ENCODE assay signal across 8 cellular contexts in the genomic region with DNA sequence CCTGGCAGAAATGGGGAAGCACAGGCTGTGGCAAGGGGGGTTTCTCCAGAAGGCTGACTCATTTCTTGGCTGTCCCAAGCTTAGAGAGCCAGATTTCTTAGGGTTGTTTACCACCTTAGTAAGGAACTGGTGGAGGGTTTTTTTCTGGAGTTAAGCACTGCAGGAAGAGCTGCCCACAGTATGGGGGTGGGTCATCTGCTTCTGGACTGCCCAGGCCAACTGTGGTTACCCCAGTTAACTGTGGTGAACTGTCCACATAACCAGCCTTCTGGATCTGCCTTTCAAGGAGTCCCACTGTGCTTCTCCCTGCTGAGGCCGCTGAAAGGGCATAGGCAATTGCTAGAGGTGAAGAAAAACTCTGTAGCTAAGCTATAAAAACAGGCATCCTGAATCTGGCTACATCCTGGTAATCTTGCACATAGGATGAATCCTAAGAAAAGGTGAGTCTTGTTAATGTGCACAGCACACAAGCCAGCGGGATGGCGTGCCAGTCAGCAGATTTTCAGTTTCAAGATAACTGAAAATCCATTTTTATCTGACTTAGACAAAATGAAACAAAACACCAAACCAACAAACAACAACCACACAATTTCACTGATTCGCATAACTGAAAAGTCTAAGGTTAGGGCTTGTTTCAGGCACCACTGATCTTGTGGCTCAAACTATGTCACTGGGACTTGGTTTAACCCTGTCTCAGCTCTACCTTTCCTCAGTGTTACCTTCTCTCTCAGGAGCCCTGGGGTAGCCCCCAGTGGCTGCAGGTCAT. TPM values are rescaled to one million over a fixed set of nuclear protein-coding genes. Genes with fewer than 3 reads are reported as not detected.
DNase-seq lines count a peak whose midpoint lies in the region; ATAC-seq and TF ChIP-seq lines count a peak whose summit lies in the region.

No MANE protein-coding gene starts in this region.

- TF ChIP-seq CTCF in left lung (IDR thresholded peaks at IDR 0.05) = no peak

- peak; percentile 82 for ATAC-seq in GM18870 (IDR thresholded peaks at IDR 0.05; ENCODE audit: unreplicated experiment)
- peak; percentile 78 for ATAC-seq in HG02642 (IDR thresholded peaks at IDR 0.05; ENCODE audit: poor library complexity, unreplicated experiment)
- peak; percentile 49 for ATAC-seq in left lung

- no peak overlapping the region for H3K27ac ChIP-seq in left lung

- H3K4me1 ChIP-seq in left lung = peaks cover 0 to 5% of the 10 kb centered on the region in 2 donors

- H3K9me3 ChIP-seq in left lung = peaks cover 0 to 6% of the 10 kb centered on the region in 2 donors

- intact Hi-C loops in left lung (cut with DNase I) = no loop called here

- peak; percentile 51 to 53 for DNase-seq in NOMO-1 (lab: John Stamatoyannopoulos, UW; ENCODE audit: unreplicated experiment in 2 of 2)
- DNase-seq in left lung = no peak
- no peak for DNase-seq in NCI-H2107 (lab: John Stamatoyannopoulos, UW)
- no peak for DNase-seq in NCI-H82 (lab: John Stamatoyannopoulos, UW)
- DNase-seq in kidney glomerular epithelial cell (lab: John Stamatoyannopoulos, UW) = no peak
- no peak for DNase-seq in NCI-H1092 (lab: John Stamatoyannopoulos, UW)

- H3K27me3 ChIP-seq in left lung = peaks cover 2 to 43% of the 10 kb centered on the region in 2 donors

- no peak overlapping the region for H3K4me3 ChIP-seq in left lung

- H3K36me3 ChIP-seq in left lung = no peaks in the 10 kb centered on the region

RNA-seq across cellular contexts. Expression of gene TSPAN33, which starts 21.6 kb away (rescaled TPM):
- total RNA-seq in left lung = 1 to 10 TPM; 2.3 to 4.5 TPM

Comparison
In these comparisons a context has a peak if more than half of its experiments do, and no peak if none do; other contexts are left out.
1. DNase-seq: peak in NOMO-1 (2 of 2); none in left lung (0 of 2), NCI-H2107 (single experiment), NCI-H82 (single experiment), kidney glomerular epithelial cell (single experiment) and NCI-H1092 (single experiment).
2. Peak in every context shown above with its lines, with median percentiles within 50 percentile points of each other: ATAC-seq.